ENCODE assay signal across 1 cellular context in the genomic region with DNA sequence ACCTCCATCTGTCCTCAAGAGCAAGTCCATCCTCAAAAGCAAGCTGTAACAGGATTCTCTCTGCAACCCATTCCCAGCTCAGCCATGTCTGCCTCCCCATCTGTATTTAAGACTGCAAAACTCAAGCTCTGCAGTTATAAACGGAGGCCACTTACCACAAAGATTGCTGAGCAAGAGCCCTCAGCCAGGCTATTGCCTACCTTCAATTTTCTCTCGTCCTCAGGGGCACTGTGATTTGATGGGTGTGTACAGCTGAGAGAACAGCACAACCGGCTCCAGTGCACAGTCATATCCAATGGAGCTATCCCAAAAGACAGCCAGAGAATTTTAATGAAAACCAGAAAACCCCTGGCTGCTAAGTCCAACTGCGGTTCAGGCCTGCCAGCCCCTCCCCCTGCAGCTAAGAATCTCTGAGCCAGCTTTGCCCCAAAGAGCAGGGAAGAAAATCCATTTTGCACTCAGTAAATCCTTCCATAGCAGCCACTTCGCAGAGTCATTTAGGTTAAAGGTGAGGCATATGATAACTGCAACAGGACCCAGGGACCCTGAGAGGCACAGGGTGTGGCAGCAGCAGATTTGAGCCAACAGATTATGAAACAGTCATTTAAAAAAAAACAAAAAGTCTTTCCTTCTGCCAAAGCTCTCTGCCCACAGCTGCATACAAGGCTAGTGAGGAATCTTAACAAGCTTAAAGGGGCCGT.
A peak's percentile ranks its signal among the peaks of the same experiment; 100 is the strongest.
TF ChIP-seq lines count a peak whose summit lies in the region.

No MANE protein-coding gene starts in this region.

TF ChIP-seq in HepG2, 621 proteins besides CTCF, POLR2A, EP300 and RAD21 (continued from another document):
- TF ChIP-seq, protein P1, sequence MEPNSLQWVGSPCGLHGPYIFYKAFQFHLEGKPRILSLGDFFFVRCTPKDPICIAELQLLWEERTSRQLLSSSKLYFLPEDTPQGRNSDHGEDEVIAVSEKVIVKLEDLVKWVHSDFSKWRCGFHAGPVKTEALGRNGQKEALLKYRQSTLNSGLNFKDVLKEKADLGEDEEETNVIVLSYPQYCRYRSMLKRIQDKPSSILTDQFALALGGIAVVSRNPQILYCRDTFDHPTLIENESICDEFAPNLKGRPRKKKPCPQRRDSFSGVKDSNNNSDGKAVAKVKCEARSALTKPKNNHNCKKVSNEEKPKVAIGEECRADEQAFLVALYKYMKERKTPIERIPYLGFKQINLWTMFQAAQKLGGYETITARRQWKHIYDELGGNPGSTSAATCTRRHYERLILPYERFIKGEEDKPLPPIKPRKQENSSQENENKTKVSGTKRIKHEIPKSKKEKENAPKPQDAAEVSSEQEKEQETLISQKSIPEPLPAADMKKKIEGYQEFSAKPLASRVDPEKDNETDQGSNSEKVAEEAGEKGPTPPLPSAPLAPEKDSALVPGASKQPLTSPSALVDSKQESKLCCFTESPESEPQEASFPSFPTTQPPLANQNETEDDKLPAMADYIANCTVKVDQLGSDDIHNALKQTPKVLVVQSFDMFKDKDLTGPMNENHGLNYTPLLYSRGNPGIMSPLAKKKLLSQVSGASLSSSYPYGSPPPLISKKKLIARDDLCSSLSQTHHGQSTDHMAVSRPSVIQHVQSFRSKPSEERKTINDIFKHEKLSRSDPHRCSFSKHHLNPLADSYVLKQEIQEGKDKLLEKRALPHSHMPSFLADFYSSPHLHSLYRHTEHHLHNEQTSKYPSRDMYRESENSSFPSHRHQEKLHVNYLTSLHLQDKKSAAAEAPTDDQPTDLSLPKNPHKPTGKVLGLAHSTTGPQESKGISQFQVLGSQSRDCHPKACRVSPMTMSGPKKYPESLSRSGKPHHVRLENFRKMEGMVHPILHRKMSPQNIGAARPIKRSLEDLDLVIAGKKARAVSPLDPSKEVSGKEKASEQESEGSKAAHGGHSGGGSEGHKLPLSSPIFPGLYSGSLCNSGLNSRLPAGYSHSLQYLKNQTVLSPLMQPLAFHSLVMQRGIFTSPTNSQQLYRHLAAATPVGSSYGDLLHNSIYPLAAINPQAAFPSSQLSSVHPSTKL (CRISPR knock-in tag; IDR thresholded peaks at IDR 0.05): 0 out of 2 replicates have a peak, but pooled peaks have one; percentile 14
